In genomic region chr3:56862352-56863062, GRCh38 we compare ENCODE assay signal across 8 cellular contexts.
A peak's percentile ranks its signal among the peaks of the same experiment; 100 is the strongest.
DNase-seq lines count a peak whose midpoint lies in the region; ATAC-seq and TF ChIP-seq lines count a peak whose summit lies in the region.

No MANE protein-coding gene starts in this region.

- TF ChIP-seq EP300 in tibial nerve (IDR thresholded peaks at IDR 0.05), result no peak

- DNase-seq in natural killer cell treated with Interleukin-12 subunit alpha and Interleukin-12 subunit beta and Interleukin-15 and Interleukin-18, amount 100 ng/mL, for 72 hours (ENCODE audit: low spot score), result no peak
- no peak for DNase-seq in natural killer cell
- DNase-seq in activated CD8-positive, alpha-beta T cell treated with anti-CD3 and anti-CD28 coated beads, Interleukin-2, amount 10 ng/mL, durations not matched to agents 7 days and 5 days, result no peak
- peak; percentile 15 to 80 (median 56) for DNase-seq in head of caudate nucleus
- DNase-seq in stromal cell of bone marrow (ENCODE audit: low read depth), result peak; percentile 67
- no peak for DNase-seq in MV-4-11 (lab: John Stamatoyannopoulos, UW)
- no peak for DNase-seq in tibial nerve (ENCODE audit: low spot score in 2 of 2)

- peak overlapping the region in 1 of 4 donors; percentile 25 for H3K27ac ChIP-seq in tibial nerve

- H3K4me1 Mint-ChIP-seq in natural killer cell treated with Interleukin-12 subunit alpha and Interleukin-12 subunit beta and Interleukin-15 and Interleukin-18, amount 100 ng/mL, for 72 hours (ENCODE audit: low read depth in 2 of 2), result peaks cover 33 to 49% of the 10 kb centered on the region in 2 donors
- H3K4me1 Mint-ChIP-seq in natural killer cell, result peaks cover 33 to 39% of the 10 kb centered on the region in 2 donors
- peaks cover 55% of the 10 kb centered on the region for H3K4me1 Mint-ChIP-seq in activated CD8-positive, alpha-beta T cell treated with anti-CD3 and anti-CD28 coated beads, Interleukin-2, amount 10 ng/mL, durations not matched to agents 7 days and 5 days (ENCODE audit: low read depth)

- H3K9me3 Mint-ChIP-seq in natural killer cell treated with Interleukin-12 subunit alpha and Interleukin-12 subunit beta and Interleukin-15 and Interleukin-18, amount 100 ng/mL, for 72 hours, result no peaks in the 10 kb centered on the region
- peaks cover 0 to 3% of the 10 kb centered on the region in 2 donors for H3K9me3 Mint-ChIP-seq in natural killer cell
- H3K9me3 Mint-ChIP-seq in activated CD8-positive, alpha-beta T cell treated with anti-CD3 and anti-CD28 coated beads, Interleukin-2, amount 10 ng/mL, durations not matched to agents 7 days and 5 days (ENCODE audit: insufficient read depth), result no peaks in the 10 kb centered on the region

- no peaks in the 10 kb centered on the region for H3K27me3 ChIP-seq in tibial nerve

- H3K9me3 ChIP-seq in tibial nerve, result no peaks in the 10 kb centered on the region

- WGBS in tibial nerve, 2 donors, result 24 to 28% methylated on average over 6 of the region's 6 CpGs

- TF ChIP-seq CTCF in natural killer cell (IDR thresholded peaks at IDR 0.05), result no peak
- TF ChIP-seq CTCF in tibial nerve (IDR thresholded peaks at IDR 0.05), result no peak

- POLR2A ChIA-PET in activated CD8-positive, alpha-beta T cell treated with anti-CD3 and anti-CD28 coated beads, Interleukin-2, amount 10 ng/mL, durations not matched to agents 7 days and 5 days (lab: Charles Lee), result interaction anchor here (3.8 kb wide), 1 partner anchor 53 kb away, joined by 16 read pairs; no protein-coding TSS in a partner anchor

- peak overlapping the region; percentile 53 for H3K4me3 Mint-ChIP-seq in natural killer cell treated with Interleukin-12 subunit alpha and Interleukin-12 subunit beta and Interleukin-15 and Interleukin-18, amount 100 ng/mL, for 72 hours
- H3K4me3 Mint-ChIP-seq in natural killer cell, result no peak overlapping the region
- H3K4me3 Mint-ChIP-seq in activated CD8-positive, alpha-beta T cell treated with anti-CD3 and anti-CD28 coated beads, Interleukin-2, amount 10 ng/mL, durations not matched to agents 7 days and 5 days, result no peak overlapping the region

- intact Hi-C loops in natural killer cell (cut with micrococcal nuclease) (no loop called here), head of caudate nucleus (cut with DNase I) (no loop called here)

- H3K36me3 Mint-ChIP-seq in natural killer cell treated with Interleukin-12 subunit alpha and Interleukin-12 subunit beta and Interleukin-15 and Interleukin-18, amount 100 ng/mL, for 72 hours, result no peaks in the 10 kb centered on the region
- no peaks in the 10 kb centered on the region for H3K36me3 Mint-ChIP-seq in natural killer cell
- H3K36me3 Mint-ChIP-seq in activated CD8-positive, alpha-beta T cell treated with anti-CD3 and anti-CD28 coated beads, Interleukin-2, amount 10 ng/mL, durations not matched to agents 7 days and 5 days (ENCODE audit: low read depth), result peaks cover 11% of the 10 kb centered on the region

- H3K27me3 Mint-ChIP-seq in natural killer cell treated with Interleukin-12 subunit alpha and Interleukin-12 subunit beta and Interleukin-15 and Interleukin-18, amount 100 ng/mL, for 72 hours, result no peaks in the 10 kb centered on the region
- H3K27me3 Mint-ChIP-seq in natural killer cell (ENCODE audit: low read depth in 2 of 2), result no peaks in the 10 kb centered on the region
- no peaks in the 10 kb centered on the region for H3K27me3 Mint-ChIP-seq in activated CD8-positive, alpha-beta T cell treated with anti-CD3 and anti-CD28 coated beads, Interleukin-2, amount 10 ng/mL, durations not matched to agents 7 days and 5 days (ENCODE audit: low read depth)

- H3K36me3 ChIP-seq in tibial nerve, result no peaks in the 10 kb centered on the region

- CTCF ChIA-PET in activated CD8-positive, alpha-beta T cell treated with anti-CD3 and anti-CD28 coated beads, Interleukin-2, amount 10 ng/mL, durations not matched to agents 7 days and 5 days (lab: Charles Lee), result interaction anchor here (1.1 to 1.5 kb wide), 2 partner anchors 52 to 126 kb away, joined by 3 read pairs; no protein-coding TSS in a partner anchor

- peak; percentile 68 to 79 for ATAC-seq in natural killer cell treated with Interleukin-12 subunit alpha and Interleukin-12 subunit beta and Interleukin-15 and Interleukin-18, amount 100 ng/mL, for 72 hours
- ATAC-seq in natural killer cell (no peak), HG02610 (IDR thresholded peaks at IDR 0.05; ENCODE audit: unreplicated experiment) (no peak)
- peak; percentile 36 for ATAC-seq in activated CD8-positive, alpha-beta T cell treated with anti-CD3 and anti-CD28 coated beads, Interleukin-2, amount 10 ng/mL, durations not matched to agents 7 days and 5 days

- H3K4me1 ChIP-seq in tibial nerve, result peaks cover 0 to 15% (median 7%) of the 10 kb centered on the region in 4 donors

- no peak overlapping the region for H3K4me3 ChIP-seq in tibial nerve

- no peak for TF ChIP-seq POLR2A in tibial nerve (IDR thresholded peaks at IDR 0.05)

- peak overlapping the region; percentile 23 to 47 for H3K27ac Mint-ChIP-seq in natural killer cell treated with Interleukin-12 subunit alpha and Interleukin-12 subunit beta and Interleukin-15 and Interleukin-18, amount 100 ng/mL, for 72 hours
- no peak overlapping the region for H3K27ac Mint-ChIP-seq in natural killer cell
- peak overlapping the region; percentile 17 for H3K27ac Mint-ChIP-seq in activated CD8-positive, alpha-beta T cell treated with anti-CD3 and anti-CD28 coated beads, Interleukin-2, amount 10 ng/mL, durations not matched to agents 7 days and 5 days

Comparison
In these comparisons a context has a peak if more than half of its experiments do, and no peak if none do; other contexts are left out.
1. ATAC-seq: peak in natural killer cell treated with Interleukin-12 subunit alpha and Interleukin-12 subunit beta and Interleukin-15 and Interleukin-18, amount 100 ng/mL, for 72 hours (2 of 2) and activated CD8-positive, alpha-beta T cell treated with anti-CD3 and anti-CD28 coated beads, Interleukin-2, amount 10 ng/mL, durations not matched to agents 7 days and 5 days (single experiment); none in natural killer cell (0 of 3) and HG02610 (single experiment).
2. H3K27ac Mint-ChIP-seq: peak in natural killer cell treated with Interleukin-12 subunit alpha and Interleukin-12 subunit beta and Interleukin-15 and Interleukin-18, amount 100 ng/mL, for 72 hours (2 of 2) and activated CD8-positive, alpha-beta T cell treated with anti-CD3 and anti-CD28 coated beads, Interleukin-2, amount 10 ng/mL, durations not matched to agents 7 days and 5 days (single experiment); none in natural killer cell (0 of 2).
3. DNase-seq: peak in head of caudate nucleus (42 of 42) and stromal cell of bone marrow (single experiment); none in natural killer cell treated with Interleukin-12 subunit alpha and Interleukin-12 subunit beta and Interleukin-15 and Interleukin-18, amount 100 ng/mL, for 72 hours (single experiment), natural killer cell (single experiment), activated CD8-positive, alpha-beta T cell treated with anti-CD3 and anti-CD28 coated beads, Interleukin-2, amount 10 ng/mL, durations not matched to agents 7 days and 5 days (single experiment), MV-4-11 (single experiment) and tibial nerve (0 of 2).